Comparison of ENCODE assay signal across 8 cellular contexts in genomic region chr17:3048727-3049471, GRCh38. TPM values are rescaled to one million over a fixed set of nuclear protein-coding genes. Genes with fewer than 3 reads are reported as not detected.
DNase-seq lines count a peak whose midpoint lies in the region; ATAC-seq and TF ChIP-seq lines count a peak whose summit lies in the region.

No MANE protein-coding gene starts in this region.

- no peak overlapping the region for H2AFZ ChIP-seq in Karpas-422 (ENCODE audit: low read length)

- H3K4me2 ChIP-seq in Karpas-422 (ENCODE audit: low read depth, low read length, poor library complexity, severe bottlenecking) = no peak overlapping the region

- H3K4me3 ChIP-seq in Karpas-422 (ENCODE audit: low read length) (no peak overlapping the region), fibroblast of the aortic adventitia (ENCODE audit: low read depth, low read length) (peak overlapping the region; percentile 91)

- H3K4me1 Mint-ChIP-seq in activated T-helper 2 cell treated with anti-CD3 and anti-CD28 coated beads, Interferon-gamma antibody, Interleukin-2, Interleukin-4, amounts not matched to agents 10 μg/mL and 5 μg/mL and 100 μg/mL, durations not matched to agents 14 hours and 24 hours and 36 hours (ENCODE audit: low read depth) = peaks cover 6% of the 10 kb centered on the region
- no peaks in the 10 kb centered on the region for H3K4me1 Mint-ChIP-seq in natural killer cell treated with Interleukin-12 subunit alpha and Interleukin-12 subunit beta and Interleukin-15 and Interleukin-18, amount 100 ng/mL, for 72 hours (ENCODE audit: low read depth in 2 of 2)

- peaks cover 5% of the 10 kb centered on the region for H3K9me3 ChIP-seq in Karpas-422 (ENCODE audit: low read length)

- peak; percentile 88 for ATAC-seq in GM21786 (IDR thresholded peaks at IDR 0.05; ENCODE audit: unreplicated experiment)
- peak; percentile 99 for ATAC-seq in natural killer cell treated with Interleukin-12 subunit alpha and Interleukin-12 subunit beta and Interleukin-15 and Interleukin-18, amount 100 ng/mL, for 72 hours

- H3K4me3 Mint-ChIP-seq in activated T-helper 2 cell treated with anti-CD3 and anti-CD28 coated beads, Interferon-gamma antibody, Interleukin-2, Interleukin-4, amounts not matched to agents 10 μg/mL and 5 μg/mL and 100 μg/mL, durations not matched to agents 14 hours and 24 hours and 36 hours (ENCODE audit: low read depth) = peak overlapping the region; percentile 92
- peak overlapping the region; percentile 90 for H3K4me3 Mint-ChIP-seq in natural killer cell treated with Interleukin-12 subunit alpha and Interleukin-12 subunit beta and Interleukin-15 and Interleukin-18, amount 100 ng/mL, for 72 hours

- H3K9me3 Mint-ChIP-seq in activated T-helper 2 cell treated with anti-CD3 and anti-CD28 coated beads, Interferon-gamma antibody, Interleukin-2, Interleukin-4, amounts not matched to agents 10 μg/mL and 5 μg/mL and 100 μg/mL, durations not matched to agents 14 hours and 24 hours and 36 hours = peaks cover 4% of the 10 kb centered on the region
- no peaks in the 10 kb centered on the region for H3K9me3 Mint-ChIP-seq in natural killer cell treated with Interleukin-12 subunit alpha and Interleukin-12 subunit beta and Interleukin-15 and Interleukin-18, amount 100 ng/mL, for 72 hours

- DNase-seq in DMS79 (lab: John Stamatoyannopoulos, UW) (peak; percentile 96), Karpas-422 (peak; percentile 51), RPMI7951 (ENCODE audit: low read depth) (peak; percentile 97), fibroblast of the aortic adventitia (ENCODE audit: low read depth) (peak; percentile 97)
- DNase-seq in activated T-helper 2 cell treated with anti-CD3 and anti-CD28 coated beads, Interferon-gamma antibody, Interleukin-2, Interleukin-4, amounts not matched to agents 10 μg/mL and 5 μg/mL and 100 μg/mL, durations not matched to agents 14 hours and 24 hours and 36 hours (ENCODE audit: low spot score) = peak; percentile 89
- peak; percentile 97 for DNase-seq in natural killer cell treated with Interleukin-12 subunit alpha and Interleukin-12 subunit beta and Interleukin-15 and Interleukin-18, amount 100 ng/mL, for 72 hours (ENCODE audit: low spot score)
- DNase-seq in stimulated activated naive CD4-positive, alpha-beta T cell treated with Interleukin-2 at 50 U/mL for 16 hours (lab: John Stamatoyannopoulos, UW) = peak; percentile 97

- peak; percentile 57 for TF ChIP-seq CTCF in fibroblast of the aortic adventitia (IDR thresholded peaks at IDR 0.05; ENCODE audit: insufficient read depth, low read length)

- no peak overlapping the region for H3K27ac ChIP-seq in Karpas-422 (ENCODE audit: low read length)

- H3K27me3 ChIP-seq in Karpas-422 (ENCODE audit: low read length) = 0 out of 2 replicates have a peak, but pooled peaks cover 2% of the 10 kb centered on the region

- H3K9me2 ChIP-seq in Karpas-422 (replicated peaks; ENCODE audit: insufficient read depth, low read length) = no peaks in the 10 kb centered on the region

- peak overlapping the region; percentile 84 for H3K27ac Mint-ChIP-seq in activated T-helper 2 cell treated with anti-CD3 and anti-CD28 coated beads, Interferon-gamma antibody, Interleukin-2, Interleukin-4, amounts not matched to agents 10 μg/mL and 5 μg/mL and 100 μg/mL, durations not matched to agents 14 hours and 24 hours and 36 hours
- peak overlapping the region; percentile 64 to 72 for H3K27ac Mint-ChIP-seq in natural killer cell treated with Interleukin-12 subunit alpha and Interleukin-12 subunit beta and Interleukin-15 and Interleukin-18, amount 100 ng/mL, for 72 hours

- intact Hi-C loops in activated T-helper 2 cell treated with anti-CD3 and anti-CD28 coated beads, Interferon-gamma antibody, Interleukin-2, Interleukin-4, amounts not matched to agents 10 μg/mL and 5 μg/mL and 100 μg/mL, durations not matched to agents 14 hours and 24 hours and 36 hours (cut with micrococcal nuclease) = loop anchor here (5.0 kb wide), 1 partner anchor 588 kb away; the partner anchor contains the start of genes CTNS and SHPK

- no peak overlapping the region for H3K9ac ChIP-seq in Karpas-422 (ENCODE audit: low read length)

- no peaks in the 10 kb centered on the region for H3K36me3 Mint-ChIP-seq in activated T-helper 2 cell treated with anti-CD3 and anti-CD28 coated beads, Interferon-gamma antibody, Interleukin-2, Interleukin-4, amounts not matched to agents 10 μg/mL and 5 μg/mL and 100 μg/mL, durations not matched to agents 14 hours and 24 hours and 36 hours (ENCODE audit: low read depth)
- no peaks in the 10 kb centered on the region for H3K36me3 Mint-ChIP-seq in natural killer cell treated with Interleukin-12 subunit alpha and Interleukin-12 subunit beta and Interleukin-15 and Interleukin-18, amount 100 ng/mL, for 72 hours

- no peaks in the 10 kb centered on the region for H3K79me2 ChIP-seq in Karpas-422 (ENCODE audit: low read length)

- no peaks in the 10 kb centered on the region for H4K20me1 ChIP-seq in Karpas-422 (ENCODE audit: insufficient read depth, low read depth, low read length)

- H3K27me3 Mint-ChIP-seq in activated T-helper 2 cell treated with anti-CD3 and anti-CD28 coated beads, Interferon-gamma antibody, Interleukin-2, Interleukin-4, amounts not matched to agents 10 μg/mL and 5 μg/mL and 100 μg/mL, durations not matched to agents 14 hours and 24 hours and 36 hours (ENCODE audit: low read depth) = no peaks in the 10 kb centered on the region
- H3K27me3 Mint-ChIP-seq in natural killer cell treated with Interleukin-12 subunit alpha and Interleukin-12 subunit beta and Interleukin-15 and Interleukin-18, amount 100 ng/mL, for 72 hours = no peaks in the 10 kb centered on the region

- H3K4me1 ChIP-seq in Karpas-422 (ENCODE audit: low read length) = no peaks in the 10 kb centered on the region

- no peaks in the 10 kb centered on the region for H3K36me3 ChIP-seq in Karpas-422 (ENCODE audit: insufficient read depth, low read length)

RNA-seq across cellular contexts. Expression of gene OR1D5, which starts 14.5 kb away (rescaled TPM):
- not detected in 2 replicates for total RNA-seq in Karpas-422 (2014; rRNA removed; shearing (Covaris generic); ENCODE audit: low replicate concordance)
- total RNA-seq in RPMI7951 (2014; rRNA removed; shearing (Covaris generic)) = not detected in 2 replicates
- not detected in 2 replicates for total RNA-seq in activated T-helper 2 cell treated with anti-CD3 and anti-CD28 coated beads, Interferon-gamma antibody, Interleukin-2, Interleukin-4, amounts not matched to agents 10 μg/mL and 5 μg/mL and 100 μg/mL, durations not matched to agents 14 hours and 24 hours and 36 hours
- not detected in 2 replicates for total RNA-seq in fibroblast of the aortic adventitia (ENCODE audit: low replicate concordance)
- total RNA-seq in natural killer cell treated with Interleukin-12 subunit alpha and Interleukin-12 subunit beta and Interleukin-15 and Interleukin-18, amount 100 ng/mL, for 72 hours = not detected

RNA-seq across cellular contexts. Expression of gene OR1D2, which starts 55.3 kb away (rescaled TPM):
- not detected in 2 replicates for total RNA-seq in Karpas-422 (2014; rRNA removed; shearing (Covaris generic); ENCODE audit: low replicate concordance)
- not detected in 2 replicates for total RNA-seq in RPMI7951 (2014; rRNA removed; shearing (Covaris generic))
- total RNA-seq in activated T-helper 2 cell treated with anti-CD3 and anti-CD28 coated beads, Interferon-gamma antibody, Interleukin-2, Interleukin-4, amounts not matched to agents 10 μg/mL and 5 μg/mL and 100 μg/mL, durations not matched to agents 14 hours and 24 hours and 36 hours = not detected in 2 replicates
- total RNA-seq in fibroblast of the aortic adventitia (ENCODE audit: low replicate concordance) = not detected in 2 replicates
- not detected for total RNA-seq in natural killer cell treated with Interleukin-12 subunit alpha and Interleukin-12 subunit beta and Interleukin-15 and Interleukin-18, amount 100 ng/mL, for 72 hours
